Comparison of ENCODE assay signal across 13 cellular contexts in the genomic region with DNA sequence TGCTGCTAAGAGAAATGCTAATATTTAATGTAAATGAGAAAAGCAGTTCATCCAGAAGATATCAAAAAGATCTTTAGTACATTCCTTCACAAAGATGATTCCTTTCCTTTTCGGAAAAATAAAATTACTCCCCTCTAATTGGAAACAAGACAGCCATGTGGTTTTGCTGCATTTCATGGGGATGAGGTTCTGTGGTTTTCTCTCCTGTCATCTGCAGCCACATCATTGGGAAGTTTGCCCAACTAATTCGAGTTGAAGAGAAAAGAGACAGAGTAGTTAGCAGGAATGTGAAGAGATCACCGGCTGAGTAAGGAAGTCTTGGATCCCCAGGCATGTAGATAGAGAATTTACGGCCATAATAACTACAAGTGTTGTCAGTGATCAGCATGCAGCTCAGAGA.
A peak's percentile ranks its signal among the peaks of the same experiment; 100 is the strongest.
DNase-seq lines count a peak whose midpoint lies in the region; ATAC-seq and TF ChIP-seq lines count a peak whose summit lies in the region.
"Had no signal": no experiment of that assay in that cellular context is flagged by ENCODE, and none has a peak within 500 bp of the region (broad histone marks: within the 10 kb centered on the region; RNA-seq: fewer than 3 reads in every experiment).

No MANE protein-coding gene starts in this region.

- H3K4me3 ChIP-seq in epithelial cell of esophagus (ENCODE audit: low read length) = no peak overlapping the region

- DNase-seq in AG20443 (ENCODE audit: low spot score) (peak; percentile 79), NCI-H226 (peak; percentile 55), epithelial cell of esophagus (ENCODE audit: low read depth) (peak; percentile 29), non-pigmented ciliary epithelial cell (ENCODE audit: low read depth) (peak; percentile 94), foreskin melanocyte (no peak)
- DNase-seq in activated T-cell treated with anti-CD3 and anti-CD28 coated beads, Interleukin-2, amount 50 U/mL, for 48 hours = no peak
- DNase-seq in activated CD8-positive, alpha-beta memory T cell treated with anti-CD3 and anti-CD28 coated beads, Interleukin-2, amount 50 U/mL, for 48 hours = no peak
- DNase-seq: CD4-positive, alpha-beta T cell; effector CD8-positive, alpha-beta T cell; hippocampal formation; NCI-H1092 treated with DMSO at 0.1 percent for 48 hours; NCI-H524 had no signal

- ATAC-seq in HG02870 (IDR thresholded peaks at IDR 0.05; ENCODE audit: unreplicated experiment) = no peak

- TF ChIP-seq CTCF in epithelial cell of esophagus (IDR thresholded peaks at IDR 0.05; ENCODE audit: insufficient read depth, low read depth, low read length, missing control alignments) = no peak

Comparison
In these comparisons a context has a peak if more than half of its experiments do, and no peak if none do; other contexts are left out.
1. DNase-seq: peak in AG20443 (single experiment), NCI-H226 (single experiment), epithelial cell of esophagus (single experiment) and non-pigmented ciliary epithelial cell (single experiment); none in activated T-cell treated with anti-CD3 and anti-CD28 coated beads, Interleukin-2, amount 50 U/mL, for 48 hours (0 of 2), foreskin melanocyte (single experiment) and activated CD8-positive, alpha-beta memory T cell treated with anti-CD3 and anti-CD28 coated beads, Interleukin-2, amount 50 U/mL, for 48 hours (single experiment).